20 cellular contexts compared by ENCODE assay signal in the genomic region with DNA sequence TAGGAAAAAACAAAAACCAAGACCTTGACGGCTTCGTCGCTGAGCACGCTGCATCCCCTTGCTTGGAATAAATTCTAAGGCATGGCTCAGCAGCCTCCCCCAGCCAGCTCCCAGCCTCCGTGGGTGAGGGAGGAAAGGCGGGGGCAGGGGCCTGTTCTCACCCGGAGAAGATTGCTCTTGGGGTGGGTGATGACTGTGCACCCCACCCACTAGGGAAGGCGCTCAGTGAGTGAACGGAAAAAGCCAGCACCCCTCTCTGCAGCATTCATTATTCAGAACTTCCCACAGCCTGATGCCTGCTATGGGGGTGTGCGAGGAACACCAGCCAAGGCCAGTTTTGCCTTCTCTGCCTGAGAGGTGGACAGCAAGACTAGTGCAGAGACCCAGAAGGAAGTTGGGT. TPM values are rescaled to one million over a fixed set of nuclear protein-coding genes. Genes with fewer than 3 reads are reported as not detected.
DNase-seq lines count a peak whose midpoint lies in the region; ATAC-seq, FAIRE-seq and TF ChIP-seq lines count a peak whose summit lies in the region.
"Had no signal": no experiment of that assay in that cellular context is flagged by ENCODE, and none has a peak within 500 bp of the region (broad histone marks: within the 10 kb centered on the region; RNA-seq: fewer than 3 reads in every experiment).

No MANE protein-coding gene starts in this region.

- H3K27me3 ChIP-seq in small intestine (ENCODE audit: control insufficient read depth in 2 of 2, insufficient read depth in 2 of 2, low read length in 2 of 2), result peaks cover 0 to 1% of the 10 kb centered on the region in 2 donors

- H3K4me1 ChIP-seq in small intestine (ENCODE audit: control insufficient read depth in 2 of 2, insufficient read depth in 1 of 2, low read depth in 1 of 2, low read length in 1 of 2), result no peaks in the 10 kb centered on the region
- H3K4me1 ChIP-seq: BE2C had no signal

- H3K27ac ChIP-seq in caudate nucleus (ENCODE audit: low read depth, low read length) (peak overlapping the region; percentile 74), small intestine (ENCODE audit: low read depth in 1 of 2, low read length in 1 of 2) (no peak overlapping the region)

- no peaks in the 10 kb centered on the region for H3K36me3 ChIP-seq in small intestine (ENCODE audit: control insufficient read depth in 2 of 2, insufficient read depth in 2 of 2, low read length in 2 of 2)
- H3K36me3 ChIP-seq: BE2C had no signal

- CTCF ChIA-PET in GM10248 (lab: Yijun Ruan, JAX), result interaction anchor here (1.4 to 9.4 kb wide), 6 partner anchors 8 to 31 kb away, joined by 5 to 98 read pairs (median 18); no protein-coding TSS in a partner anchor

- POLR2A ChIA-PET in GM10248 (lab: Yijun Ruan, JAX), result interaction anchor here (0.6 kb wide), 1 partner anchor 68 kb away, joined by 3 read pairs; no protein-coding TSS in a partner anchor

- no peak overlapping the region for H3K4me3 ChIP-seq in small intestine (ENCODE audit: low read depth in 1 of 2, low read length in 2 of 2)
- H3K4me3 ChIP-seq: GM23338 had no signal

- no peaks in the 10 kb centered on the region for H3K9me3 ChIP-seq in small intestine (ENCODE audit: control insufficient read depth, low read depth)
- H3K9me3 ChIP-seq: BE2C, Caco-2 had no signal

- WGBS in small intestine, 3 donors, result 39 to 55% (median 48%) methylated on average over 10 of the region's 10 CpGs

- no peak for TF ChIP-seq CTCF in GM10248 (IDR thresholded peaks at IDR 0.05; ENCODE audit: control extremely low read depth, extremely low read depth, low read depth, missing control alignments)

- no peak for ATAC-seq in HG03135 (IDR thresholded peaks at IDR 0.05; ENCODE audit: unreplicated experiment)

- peak in 49 of 61 donors; percentile 7 to 91 (median 61) for DNase-seq in caudate nucleus (lab: John Stamatoyannopoulos, UW)
- DNase-seq in nucleus accumbens (lab: John Stamatoyannopoulos, UW), result peak in 36 of 56 donors; percentile 6 to 85 (median 46)
- peak; percentile 84 for DNase-seq in putamen (ENCODE audit: low spot score)
- no peak for DNase-seq in GM10248 (ENCODE audit: extremely low spot score)
- DNase-seq in small intestine, result no peak
- no peak for DNase-seq in NOMO-1 treated with DMSO at 0.1 percent for 48 hours (lab: John Stamatoyannopoulos, UW; ENCODE audit: unreplicated experiment)
- DNase-seq: BE2C; C1 segment of cervical spinal cord; Caco-2; CD4-positive, alpha-beta T cell; HCEC 1CT; HFFc6 had no signal

- FAIRE-seq in small intestine (lab: Jason Lieb, UNC), result no peak
- FAIRE-seq: D721Med, G401.6, GM12892, H54, HepG2 had no signal

RNA-seq across cellular contexts. Expression of a gene that starts 19.3 kb away (rescaled TPM):
- polyA plus RNA-seq in small intestine, result 1 to 10 TPM in 1 of 3 donors, under 1 TPM in 1, not detected in 1; under 0.01 to 3.6 TPM
- polyA plus RNA-seq: HepG2, IgD-negative memory B cell had no signal

Comparison
In these comparisons a context has a peak if more than half of its experiments do, and no peak if none do; other contexts are left out.
1. DNase-seq: peak in caudate nucleus (49 of 61), nucleus accumbens (36 of 56) and putamen (single experiment); none in GM10248 (single experiment), small intestine (single experiment) and NOMO-1 treated with DMSO at 0.1 percent for 48 hours (single experiment).